ENCODE assay signal across 10 cellular contexts in the genomic region with DNA sequence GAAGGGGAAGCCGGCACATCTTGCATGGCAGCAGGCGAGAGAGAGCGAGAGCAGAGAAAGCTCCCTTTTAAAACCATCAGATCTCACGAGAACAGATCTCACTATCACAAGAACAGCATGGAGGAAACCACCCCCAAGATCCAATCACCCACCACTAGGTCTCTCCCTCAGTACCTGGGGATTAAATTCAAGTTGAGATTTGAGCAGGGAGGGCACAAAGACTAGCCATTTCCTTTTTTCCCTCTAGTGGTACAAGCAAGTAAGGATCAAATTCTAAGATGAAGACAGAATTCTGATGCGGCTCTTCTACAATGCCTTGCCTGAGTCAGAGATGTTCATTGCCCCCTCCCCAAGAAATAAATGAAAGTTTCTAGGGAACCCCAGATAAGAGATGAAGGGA. TPM values are rescaled to one million over a fixed set of nuclear protein-coding genes. Genes with fewer than 3 reads are reported as not detected.
DNase-seq lines count a peak whose midpoint lies in the region; ATAC-seq and TF ChIP-seq lines count a peak whose summit lies in the region.
"Had no signal": no experiment of that assay in that cellular context is flagged by ENCODE, and none has a peak within 500 bp of the region (broad histone marks: within the 10 kb centered on the region; RNA-seq: fewer than 3 reads in every experiment).

No MANE protein-coding gene starts in this region.

- no peak overlapping the region for H3K4me3 Mint-ChIP-seq in endodermal cell

- H3K27ac Mint-ChIP-seq in endodermal cell: no peak overlapping the region

- ATAC-seq in upper lobe of right lung: no peak
- ATAC-seq: left cardiac atrium had no signal

- CTCF ChIA-PET in OCI-LY7 (lab: Charles Lee; ENCODE audit: unreplicated experiment): no interaction called here

- H3K36me3 ChIP-seq in OCI-LY7 (ENCODE audit: insufficient read depth, low read length) (no peaks in the 10 kb centered on the region), endodermal cell (ENCODE audit: control insufficient read depth, insufficient read depth, low read length) (no peaks in the 10 kb centered on the region), upper lobe of right lung (no peaks in the 10 kb centered on the region), stomach (no peaks in the 10 kb centered on the region)
- H3K36me3 ChIP-seq in effector memory CD4-positive, alpha-beta T cell (ENCODE audit: control insufficient read depth, insufficient read depth, low read length): no peaks in the 10 kb centered on the region

- WGBS in endodermal cell (ENCODE audit: insufficient coverage in 1 of 2, insufficient read length in 1 of 2), 2 experiments: 20 to 84% methylated on average over 1 to 5 of the region's 5 CpGs
- WGBS in stomach, 5 donors: 70 to 80% (median 77%) methylated on average over 5 of the region's 5 CpGs

- H3K27ac ChIP-seq in OCI-LY7 (ENCODE audit: low read depth, low read length, poor library complexity, severe bottlenecking) (no peak overlapping the region), endodermal cell (ENCODE audit: low read depth, low read length) (no peak overlapping the region), upper lobe of right lung (no peak overlapping the region), stomach (no peak overlapping the region)
- no peak overlapping the region for H3K27ac ChIP-seq in effector memory CD4-positive, alpha-beta T cell (ENCODE audit: insufficient read depth, low read length, poor library complexity, severe bottlenecking)

- peak; percentile 19 for DNase-seq in stimulated activated CD4-positive, alpha-beta T cell treated with anti-CD3 and anti-CD28 coated beads, Interleukin-1b, Interleukin-23, amount 100 ng/mL, for 48 hours
- DNase-seq in stimulated activated CD4-positive, alpha-beta T cell treated with anti-CD3 and anti-CD28 coated beads, Interleukin-4, amount 100 ng/mL, for 24 hours: no peak
- peak; percentile 42 for DNase-seq in OCI-LY7 (ENCODE audit: low spot score)
- DNase-seq in endodermal cell: peak; percentile 65
- no peak for DNase-seq in upper lobe of right lung
- DNase-seq in effector memory CD4-positive, alpha-beta T cell: no peak
- no peak for DNase-seq in stomach
- no peak for DNase-seq in NCI-H1694 treated with DMSO at 0.1 percent for 48 hours (lab: John Stamatoyannopoulos, UW)
- DNase-seq: left cardiac atrium, NCI-H774 had no signal

- H3K9me3 ChIP-seq in OCI-LY7 (ENCODE audit: low read length) (no peaks in the 10 kb centered on the region), endodermal cell (ENCODE audit: control insufficient read depth, low read length) (peaks cover 9% of the 10 kb centered on the region), upper lobe of right lung (no peaks in the 10 kb centered on the region), stomach (no peaks in the 10 kb centered on the region)
- no peaks in the 10 kb centered on the region for H3K9me3 ChIP-seq in effector memory CD4-positive, alpha-beta T cell (ENCODE audit: control insufficient read depth, low read length)

- intact Hi-C loops in OCI-LY7 (cut with micrococcal nuclease; ENCODE audit: unreplicated experiment): no loop called here
- intact Hi-C loops in upper lobe of right lung (cut with DNase I): no loop called here
- intact Hi-C loops in stomach (cut with DNase I; ENCODE audit: low total_unique reads): no loop called here

- H3K9ac ChIP-seq in endodermal cell (ENCODE audit: extremely low read depth, low read length, poor library complexity, severe bottlenecking): no peak overlapping the region

- no peak overlapping the region for H3K4me3 ChIP-seq in OCI-LY7 (ENCODE audit: low read depth, low read length, poor library complexity, severe bottlenecking)
- H3K4me3 ChIP-seq in endodermal cell (ENCODE audit: low read length): no peak overlapping the region
- no peak overlapping the region for H3K4me3 ChIP-seq in upper lobe of right lung
- H3K4me3 ChIP-seq in effector memory CD4-positive, alpha-beta T cell (ENCODE audit: insufficient read depth, low read depth, low read length, poor library complexity, severe bottlenecking): no peak overlapping the region
- no peak overlapping the region for H3K4me3 ChIP-seq in stomach

- TF ChIP-seq EP300 in stomach (IDR thresholded peaks at IDR 0.05): no peak

- peaks cover 5% of the 10 kb centered on the region for H3K4me1 Mint-ChIP-seq in endodermal cell

- no peaks in the 10 kb centered on the region for H3K79me2 ChIP-seq in OCI-LY7 (ENCODE audit: insufficient read depth, low read depth, low read length)

- BruUV-seq in OCI-LY7 (replicated peaks; lab: Mats Ljungman, UMichigan): no TSS peak

- no peak for TF ChIP-seq POLR2A in stomach (IDR thresholded peaks at IDR 0.05)

- peak overlapping the region; percentile 1; the same call in 1 of the 2 replicates for H2AFZ ChIP-seq in OCI-LY7 (ENCODE audit: low read length)

- H3K27me3 Mint-ChIP-seq in endodermal cell (ENCODE audit: insufficient read depth): no peaks in the 10 kb centered on the region

- H3K9me3 Mint-ChIP-seq in endodermal cell: no peaks in the 10 kb centered on the region

- POLR2A ChIA-PET in OCI-LY7 (lab: Charles Lee): interaction anchor here (0.7 to 0.9 kb wide), 4 partner anchors 8 to 413 kb away, joined by 3 to 12 read pairs (median 4); no protein-coding TSS in a partner anchor

- no peaks in the 10 kb centered on the region for H4K20me1 ChIP-seq in OCI-LY7 (ENCODE audit: insufficient read depth, low read length)

- no peaks in the 10 kb centered on the region for H3K27me3 ChIP-seq in endodermal cell (ENCODE audit: control insufficient read depth, insufficient read depth, low read length, poor library complexity, severe bottlenecking)
- no peaks in the 10 kb centered on the region for H3K27me3 ChIP-seq in upper lobe of right lung
- H3K27me3 ChIP-seq in effector memory CD4-positive, alpha-beta T cell (replicated peaks; ENCODE audit: control insufficient read depth, insufficient read depth, low read length, poor library complexity, severe bottlenecking): no peaks in the 10 kb centered on the region
- no peaks in the 10 kb centered on the region for H3K27me3 ChIP-seq in stomach

- no peaks in the 10 kb centered on the region for H3K9me2 ChIP-seq in OCI-LY7 (ENCODE audit: insufficient read depth, low read length)

- TF ChIP-seq CTCF in OCI-LY7 (conservative IDR thresholded peaks at IDR 0.05; ENCODE audit: low read length) (peak; percentile 70), endodermal cell (conservative IDR thresholded peaks at IDR 0.05) (peak; percentile 80), upper lobe of right lung (IDR thresholded peaks at IDR 0.05) (peak; percentile 14), stomach (IDR thresholded peaks at IDR 0.05) (no peak)

- H3K4me1 ChIP-seq in OCI-LY7 (ENCODE audit: insufficient read depth, low read length, poor library complexity, severe bottlenecking) (no peaks in the 10 kb centered on the region), endodermal cell (ENCODE audit: control insufficient read depth, insufficient read depth, low read length) (no peaks in the 10 kb centered on the region), upper lobe of right lung (no peaks in the 10 kb centered on the region), stomach (no peaks in the 10 kb centered on the region)
- H3K4me1 ChIP-seq in effector memory CD4-positive, alpha-beta T cell (ENCODE audit: control insufficient read depth, insufficient read depth, low read length, poor library complexity, severe bottlenecking): peaks cover 3% of the 10 kb centered on the region

- no peaks in the 10 kb centered on the region for H3K36me3 Mint-ChIP-seq in endodermal cell (ENCODE audit: low read depth)

- peak overlapping the region; percentile 10; the same call in 1 of the 2 replicates for H3K4me2 ChIP-seq in OCI-LY7 (ENCODE audit: low read length)

RNA-seq across cellular contexts. Expression of a gene that starts 45.6 kb away (rescaled TPM):
- total RNA-seq in OCI-LY7 (2014; rRNA removed; shearing (Covaris generic)): 70.3 and 73.7 TPM in 2 replicates
- total RNA-seq in OCI-LY7 (2022): 69.4 and 86.6 TPM in 2 replicates
- total RNA-seq in endodermal cell: 10 to 100 TPM in 1 of 2 donors, 1 to 10 TPM in 1; 6.2 to 10.6 TPM
- polyA plus RNA-seq in endodermal cell (2013, experiment 1 of 2): 3.2 TPM
- polyA plus RNA-seq in endodermal cell (2013, experiment 2 of 2): 2.2 TPM
- 51.4 TPM for total RNA-seq in upper lobe of right lung
- 10 to 100 TPM in 4 of 5 donors, 1 to 10 TPM in 1; 1.2 to 58.4 (median 24.6) TPM for total RNA-seq in stomach
- 1 to 10 TPM; 1.2 to 2.3 (median 1.8) TPM for polyA plus RNA-seq in stomach

Comparison
In these comparisons a context has a peak if more than half of its experiments do, and no peak if none do; other contexts are left out.
1. DNase-seq: peak in stimulated activated CD4-positive, alpha-beta T cell treated with anti-CD3 and anti-CD28 coated beads, Interleukin-1b, Interleukin-23, amount 100 ng/mL, for 48 hours (single experiment), OCI-LY7 (single experiment) and endodermal cell (single experiment); none in stimulated activated CD4-positive, alpha-beta T cell treated with anti-CD3 and anti-CD28 coated beads, Interleukin-4, amount 100 ng/mL, for 24 hours (single experiment), upper lobe of right lung (single experiment), effector memory CD4-positive, alpha-beta T cell (0 of 3), stomach (single experiment) and NCI-H1694 treated with DMSO at 0.1 percent for 48 hours (single experiment).
2. CTCF ChIP-seq: peak in OCI-LY7 (single experiment), endodermal cell (single experiment) and upper lobe of right lung (single experiment); none in stomach (0 of 7).